18 cellular contexts compared by ENCODE assay signal in the genomic region with DNA sequence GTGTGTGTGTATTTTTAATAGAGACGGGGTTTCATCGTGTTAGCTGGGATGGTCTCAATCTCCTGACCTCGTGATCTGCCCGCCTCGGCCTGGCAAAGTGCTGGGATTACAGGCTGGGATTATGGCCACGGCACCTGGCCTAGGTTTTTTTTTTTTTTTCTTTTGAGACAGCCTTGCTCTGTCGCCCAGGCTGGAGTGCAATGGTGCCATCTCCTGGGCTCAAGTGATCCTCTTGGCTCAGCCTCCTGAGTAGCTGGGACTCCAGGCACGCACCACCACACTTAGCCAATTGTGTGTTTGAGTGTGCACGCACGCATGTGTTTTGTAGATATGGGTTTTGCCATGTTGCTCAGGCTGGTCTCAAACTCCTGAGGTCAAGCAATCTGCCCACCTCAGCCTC.
DNase-seq lines count a peak whose midpoint lies in the region; ATAC-seq and TF ChIP-seq lines count a peak whose summit lies in the region.
"Had no signal": no experiment of that assay in that cellular context is flagged by ENCODE, and none has a peak within 500 bp of the region (broad histone marks: within the 10 kb centered on the region; RNA-seq: fewer than 3 reads in every experiment).

No MANE protein-coding gene starts in this region.

- POLR2A ChIA-PET in Panc1 (lab: Charles Lee) = no interaction called here

- no peak overlapping the region for H4K5ac ChIP-seq in mesendoderm (ENCODE audit: low read length)

- H3K4me1 Mint-ChIP-seq in GM23338 = peaks cover 4% of the 10 kb centered on the region; the same call in 2 of the 3 replicates
- H3K4me1 Mint-ChIP-seq in activated T-cell treated with anti-CD3 and anti-CD28 coated beads, Interleukin-2, amount 50 U/mL, for 4 hours (ENCODE audit: low read depth) = no peaks in the 10 kb centered on the region
- H3K4me1 Mint-ChIP-seq: IgD-negative memory B cell had no signal

- H3K56ac ChIP-seq in mesendoderm (ENCODE audit: low read length) = no peak overlapping the region

- H3K27me3 Mint-ChIP-seq in GM23338 (ENCODE audit: insufficient read depth, low read depth, poor library complexity) = peaks cover 2% of the 10 kb centered on the region
- H3K27me3 Mint-ChIP-seq in activated T-cell treated with anti-CD3 and anti-CD28 coated beads, Interleukin-2, amount 50 U/mL, for 4 hours (ENCODE audit: low read depth) = no peaks in the 10 kb centered on the region
- H3K27me3 Mint-ChIP-seq: CD4-positive, alpha-beta T cell; IgD-negative memory B cell had no signal

- H2AFZ ChIP-seq in GM23338 = no peak overlapping the region

- no CpG with 5 or more reads among the region's 10 CpGs for WGBS in mesendoderm (ENCODE audit: extremely low coverage, insufficient coverage, low lambda C conversion rate)
- WGBS in stomach, 5 donors = 82 to 91% (median 86%) methylated on average over 10 of the region's 10 CpGs

- no peak overlapping the region for H3K9ac ChIP-seq in mesendoderm (ENCODE audit: low read length)
- H3K9ac ChIP-seq: BLaER1 treated with 17β-estradiol and CSF1 and Interleukin-3, amounts not matched to agents 10 nM and 100 nM had no signal

- in situ Hi-C loops in Panc1 (cut with HindIII; ENCODE audit: low pct_unique_long_range_greater_than_20kb, low sequenced_read_pairs) = no loop called here

- intact Hi-C loops in Panc1 (cut with micrococcal nuclease; ENCODE audit: unreplicated experiment) = no loop called here
- intact Hi-C loops in stomach (cut with DNase I; ENCODE audit: low total_unique reads) = no loop called here

- no peak for TF ChIP-seq EP300 in stomach (IDR thresholded peaks at IDR 0.05)

- H3K4me3 Mint-ChIP-seq in GM23338 = no peak overlapping the region
- no peak overlapping the region for H3K4me3 Mint-ChIP-seq in activated T-cell treated with anti-CD3 and anti-CD28 coated beads, Interleukin-2, amount 50 U/mL, for 4 hours
- H3K4me3 Mint-ChIP-seq: CD4-positive, alpha-beta T cell; IgD-negative memory B cell had no signal

- CTCF ChIA-PET in Panc1 (lab: Charles Lee) = no interaction called here

- no peak for TF ChIP-seq POLR2A in stomach (IDR thresholded peaks at IDR 0.05)

- H3F3A ChIP-seq in GM23338 (replicated peaks; ENCODE audit: low read depth) = no peaks in the 10 kb centered on the region

- peak; percentile 32 to 63; a peak in 3 of 4 replicates for TF ChIP-seq CTCF in GM23338 (conservative IDR thresholded peaks at IDR 0.05; ENCODE audit: low read depth in 2 of 2)
- peak; percentile 17; the same call in 1 of the 2 replicates for TF ChIP-seq CTCF in Panc1 (IDR thresholded peaks at IDR 0.05)
- no peak for TF ChIP-seq CTCF in stomach (IDR thresholded peaks at IDR 0.05)

- H3K4me3 ChIP-seq in GM23338 = no peak overlapping the region
- H3K4me3 ChIP-seq in Panc1 (ENCODE audit: low read depth in 2 of 2, low read length in 2 of 2) = no peak overlapping the region
- H3K4me3 ChIP-seq in mesendoderm (ENCODE audit: low read length) = no peak overlapping the region
- H3K4me3 ChIP-seq in stomach = no peak overlapping the region
- H3K4me3 ChIP-seq: BLaER1 treated with 17β-estradiol and CSF1 and Interleukin-3, amounts not matched to agents 10 nM and 100 nM had no signal

- no peaks in the 10 kb centered on the region for H4K20me1 ChIP-seq in GM23338 (replicated peaks; ENCODE audit: insufficient read depth)
- H4K20me1 ChIP-seq: BLaER1 treated with 17β-estradiol and CSF1 and Interleukin-3, amounts not matched to agents 10 nM and 100 nM had no signal

- H3K9me3 ChIP-seq in Panc1 (ENCODE audit: control insufficient read depth, insufficient read depth, low read depth, low read length) (no peaks in the 10 kb centered on the region), stomach (no peaks in the 10 kb centered on the region)
- H3K9me3 ChIP-seq: BLaER1 treated with 17β-estradiol and CSF1 and Interleukin-3, amounts not matched to agents 10 nM and 100 nM had no signal

- no peak overlapping the region for H3K23ac ChIP-seq in mesendoderm (ENCODE audit: low read length)

- H3K27me3 ChIP-seq in GM23338 (ENCODE audit: insufficient read depth) (no peaks in the 10 kb centered on the region), Panc1 (ENCODE audit: control insufficient read depth, insufficient read depth, low read length) (no peaks in the 10 kb centered on the region), mesendoderm (ENCODE audit: insufficient read depth, low read length, poor library complexity) (no peaks in the 10 kb centered on the region), stomach (no peaks in the 10 kb centered on the region)
- H3K27me3 ChIP-seq: BLaER1 treated with 17β-estradiol and CSF1 and Interleukin-3, amounts not matched to agents 10 nM and 100 nM had no signal

- no peak overlapping the region for H3K27ac Mint-ChIP-seq in GM23338
- H3K27ac Mint-ChIP-seq: CD4-positive, alpha-beta T cell; IgD-negative memory B cell had no signal

- H3K4me2 ChIP-seq in GM23338 = no peak overlapping the region
- no peak overlapping the region for H3K4me2 ChIP-seq in mesendoderm (ENCODE audit: low read length)
- H3K4me2 ChIP-seq: BLaER1 treated with 17β-estradiol and CSF1 and Interleukin-3, amounts not matched to agents 10 nM and 100 nM had no signal

- H3K36me3 ChIP-seq in GM23338 (ENCODE audit: insufficient read depth) (no peaks in the 10 kb centered on the region), Panc1 (ENCODE audit: control insufficient read depth, insufficient read depth, low read length) (no peaks in the 10 kb centered on the region), mesendoderm (ENCODE audit: control insufficient read depth, insufficient read depth, low read length) (no peaks in the 10 kb centered on the region), stomach (no peaks in the 10 kb centered on the region)
- H3K36me3 ChIP-seq: BLaER1 treated with 17β-estradiol and CSF1 and Interleukin-3, amounts not matched to agents 10 nM and 100 nM had no signal

- no peak overlapping the region for H3K18ac ChIP-seq in mesendoderm (ENCODE audit: low read length)

- no peaks in the 10 kb centered on the region for H3K79me2 ChIP-seq in GM23338 (replicated peaks; ENCODE audit: insufficient read depth)
- H3K79me2 ChIP-seq in mesendoderm (ENCODE audit: control insufficient read depth, insufficient read depth, low read length) = no peaks in the 10 kb centered on the region

- no peak overlapping the region for H3K4ac ChIP-seq in mesendoderm (ENCODE audit: low read depth, low read length)

- no peak overlapping the region for H2BK120ac ChIP-seq in mesendoderm (ENCODE audit: low read depth, low read length)

- ATAC-seq in GM23338 (no peak; the same call in 2 of the 3 replicates), Panc1 (no peak)
- ATAC-seq in activated T-cell treated with anti-CD3 and anti-CD28 coated beads, Interleukin-2, amount 50 U/mL, for 4 hours = no peak

- no peaks in the 10 kb centered on the region for H3K9me3 Mint-ChIP-seq in GM23338
- peaks cover 2% of the 10 kb centered on the region for H3K9me3 Mint-ChIP-seq in activated T-cell treated with anti-CD3 and anti-CD28 coated beads, Interleukin-2, amount 50 U/mL, for 4 hours
- H3K9me3 Mint-ChIP-seq: CD4-positive, alpha-beta T cell; IgD-negative memory B cell had no signal

- H3K36me3 Mint-ChIP-seq in GM23338 (ENCODE audit: low read depth) = no peaks in the 10 kb centered on the region
- H3K36me3 Mint-ChIP-seq in activated T-cell treated with anti-CD3 and anti-CD28 coated beads, Interleukin-2, amount 50 U/mL, for 4 hours (ENCODE audit: insufficient read depth) = no peaks in the 10 kb centered on the region
- H3K36me3 Mint-ChIP-seq: IgD-negative memory B cell had no signal

- no TSS peak for BruUV-seq in Panc1 (replicated peaks; lab: Mats Ljungman, UMichigan)

- H2AK5ac ChIP-seq in mesendoderm (ENCODE audit: low read length) = no peak overlapping the region

- H3K4me1 ChIP-seq in GM23338 (ENCODE audit: insufficient read depth) (0 out of 2 replicates have a peak, but pooled peaks cover 6% of the 10 kb centered on the region), Panc1 (ENCODE audit: control insufficient read depth, insufficient read depth, low read length) (no peaks in the 10 kb centered on the region), mesendoderm (ENCODE audit: control insufficient read depth, low read depth, low read length) (no peaks in the 10 kb centered on the region), stomach (no peaks in the 10 kb centered on the region)
- H3K4me1 ChIP-seq: BLaER1 treated with 17β-estradiol and CSF1 and Interleukin-3, amounts not matched to agents 10 nM and 100 nM had no signal

- H3K9me2 ChIP-seq in GM23338 (ENCODE audit: insufficient read depth) = no peaks in the 10 kb centered on the region

- H3K27ac ChIP-seq in GM23338 (ENCODE audit: low read depth) = no peak overlapping the region
- no peak overlapping the region for H3K27ac ChIP-seq in Panc1 (ENCODE audit: low read length)
- no peak overlapping the region for H3K27ac ChIP-seq in mesendoderm (ENCODE audit: low read depth, low read length)
- no peak overlapping the region for H3K27ac ChIP-seq in stomach
- H3K27ac ChIP-seq: BLaER1 treated with 17β-estradiol and CSF1 and Interleukin-3, amounts not matched to agents 10 nM and 100 nM had no signal

- no peak overlapping the region for H2BK5ac ChIP-seq in mesendoderm (ENCODE audit: low read length)

- H2BK15ac ChIP-seq in mesendoderm (replicated peaks; ENCODE audit: low read depth) = no peak overlapping the region

- DNase-seq in NCI-H82 (lab: John Stamatoyannopoulos, UW) (peak; percentile 7), NCI-H82 treated with DMSO at 0.1 percent for 48 hours (lab: John Stamatoyannopoulos, UW; ENCODE audit: unreplicated experiment) (no peak), GM23338 (ENCODE audit: low spot score) (peak; percentile 9), Panc1 (ENCODE audit: low read depth, low spot score) (no peak), mesendoderm (peak; percentile 6), stomach (no peak)
- DNase-seq in stimulated activated naive CD4-positive, alpha-beta T cell treated with Interleukin-2 at 50 U/mL for 16 hours (lab: John Stamatoyannopoulos, UW) = no peak
- DNase-seq in activated T-cell treated with anti-CD3 and anti-CD28 coated beads, Interleukin-2, amount 50 U/mL, for 4 hours = no peak
- DNase-seq: 8988T; Calu3; CD4-positive, alpha-beta T cell; DMS153; DMS79 treated with DMSO at 0.1 percent for 48 hours; EL; GF-D8; KG1 had no signal

- H3K79me1 ChIP-seq in mesendoderm (ENCODE audit: low read length) = no peaks in the 10 kb centered on the region

- H4K8ac ChIP-seq in mesendoderm (ENCODE audit: low read depth, low read length) = no peak overlapping the region

TF ChIP-seq in GM23338, 12 proteins besides CTCF, POLR2A, EP300 and RAD21 (continues in another document):
- TF ChIP-seq POLR2AphosphoS5 (IDR thresholded peaks at IDR 0.05; ENCODE audit: low read depth) (no peak), JUNB (IDR thresholded peaks at IDR 0.05; ENCODE audit: unreplicated experiment) (no peak), NANOG (IDR thresholded peaks at IDR 0.05; ENCODE audit: borderline replicate concordance) (no peak), STAT1 (IDR thresholded peaks at IDR 0.05; ENCODE audit: unreplicated experiment) (no peak)

Comparison
In these comparisons a context has a peak if more than half of its experiments do, and no peak if none do; other contexts are left out.
1. DNase-seq: peak in NCI-H82 (single experiment), GM23338 (single experiment) and mesendoderm (single experiment); none in NCI-H82 treated with DMSO at 0.1 percent for 48 hours (single experiment), Panc1 (single experiment), stomach (single experiment), stimulated activated naive CD4-positive, alpha-beta T cell treated with Interleukin-2 at 50 U/mL for 16 hours (single experiment) and activated T-cell treated with anti-CD3 and anti-CD28 coated beads, Interleukin-2, amount 50 U/mL, for 4 hours (single experiment).
2. CTCF ChIP-seq: peak in GM23338 (2 of 2) and Panc1 (single experiment); none in stomach (0 of 7).